In genomic region chr16:85048921-85049562, GRCh38 we compare ENCODE assay signal across 27 cellular contexts. TPM values are rescaled to one million over a fixed set of nuclear protein-coding genes. Genes with fewer than 3 reads are reported as not detected.
DNase-seq lines count a peak whose midpoint lies in the region; ATAC-seq and TF ChIP-seq lines count a peak whose summit lies in the region.
"Had no signal": no experiment of that assay in that cellular context is flagged by ENCODE, and none has a peak within 500 bp of the region (broad histone marks: within the 10 kb centered on the region; RNA-seq: fewer than 3 reads in every experiment).

No MANE protein-coding gene starts in this region.

- DNase-seq in natural killer cell treated with Interleukin-12 subunit alpha and Interleukin-12 subunit beta and Interleukin-15 and Interleukin-18, amount 100 ng/mL, for 72 hours (ENCODE audit: low spot score): peak; percentile 57
- DNase-seq in natural killer cell: no peak
- no peak for DNase-seq in T-helper 17 cell
- DNase-seq in myocyte (ENCODE audit: low read depth): peak; percentile 50
- no peak for DNase-seq in nephron progenitor cell
- no peak for DNase-seq in hippocampal formation (lab: John Stamatoyannopoulos, UW)
- no peak for DNase-seq in NK-92 (lab: John Stamatoyannopoulos, UW; ENCODE audit: unreplicated experiment)
- DNase-seq: activated CD4-positive, alpha-beta memory T cell treated with anti-CD3 and anti-CD28 coated beads, Interleukin-2, amount 10 ng/mL, durations not matched to agents 7 days and 5 days; activated gamma-delta T cell; activated naive CD8-positive, alpha-beta T cell treated with anti-CD3 and anti-CD28 coated beads, Interleukin-2, amount 50 U/mL, for 24 hours; activated T-cell treated with anti-CD3 and anti-CD28 coated beads for 4 hours; effector memory CD4-positive, alpha-beta T cell; foreskin keratinocyte; Kasumi-1; left lung; MV-4-11; NCI-H2081; NCI-H226; NCI-H82; SIG-M5; stimulated activated CD8-positive, alpha-beta memory T cell treated with anti-CD3 and anti-CD28 coated beads, Interleukin-4, amount 100 ng/mL, for 48 hours; SW 1271; upper lobe of right lung had no signal

- no peaks in the 10 kb centered on the region for H3K9me3 ChIP-seq in T-helper 17 cell (ENCODE audit: control insufficient read depth, low read length, poor library complexity, severe bottlenecking)
- H3K9me3 ChIP-seq: left lung, upper lobe of right lung had no signal

- no peak overlapping the region for H3K27ac Mint-ChIP-seq in natural killer cell treated with Interleukin-12 subunit alpha and Interleukin-12 subunit beta and Interleukin-15 and Interleukin-18, amount 100 ng/mL, for 72 hours
- no peak overlapping the region for H3K27ac Mint-ChIP-seq in natural killer cell
- H3K27ac Mint-ChIP-seq in T-helper 17 cell: no peak overlapping the region
- H3K27ac Mint-ChIP-seq in nephron progenitor cell: no peak overlapping the region
- H3K27ac Mint-ChIP-seq: activated CD4-positive, alpha-beta memory T cell treated with anti-CD3 and anti-CD28 coated beads, Interleukin-2, amount 10 ng/mL, durations not matched to agents 7 days and 5 days; activated naive CD8-positive, alpha-beta T cell treated with anti-CD3 and anti-CD28 coated beads, Interleukin-2, amount 50 U/mL, for 24 hours; B cell; nephron had no signal

- H3K27me3 Mint-ChIP-seq in natural killer cell treated with Interleukin-12 subunit alpha and Interleukin-12 subunit beta and Interleukin-15 and Interleukin-18, amount 100 ng/mL, for 72 hours: peaks cover 0 to 18% of the 10 kb centered on the region in 2 donors
- peaks cover 7 to 26% of the 10 kb centered on the region in 2 donors for H3K27me3 Mint-ChIP-seq in natural killer cell (ENCODE audit: low read depth in 2 of 2)
- H3K27me3 Mint-ChIP-seq in T-helper 17 cell: no peaks in the 10 kb centered on the region
- H3K27me3 Mint-ChIP-seq in nephron progenitor cell (ENCODE audit: low read depth, poor library complexity): peaks cover 13% of the 10 kb centered on the region
- H3K27me3 Mint-ChIP-seq: activated naive CD8-positive, alpha-beta T cell treated with anti-CD3 and anti-CD28 coated beads, Interleukin-2, amount 50 U/mL, for 24 hours had no signal

- peaks cover 4 to 5% of the 10 kb centered on the region in 2 donors for H3K4me1 Mint-ChIP-seq in natural killer cell treated with Interleukin-12 subunit alpha and Interleukin-12 subunit beta and Interleukin-15 and Interleukin-18, amount 100 ng/mL, for 72 hours (ENCODE audit: low read depth in 2 of 2)
- H3K4me1 Mint-ChIP-seq in natural killer cell: peaks cover 0 to 8% of the 10 kb centered on the region in 2 donors
- peaks cover 24% of the 10 kb centered on the region for H3K4me1 Mint-ChIP-seq in T-helper 17 cell
- H3K4me1 Mint-ChIP-seq in nephron progenitor cell: peaks cover 45% of the 10 kb centered on the region
- H3K4me1 Mint-ChIP-seq: activated CD4-positive, alpha-beta memory T cell treated with anti-CD3 and anti-CD28 coated beads, Interleukin-2, amount 10 ng/mL, durations not matched to agents 7 days and 5 days; B cell had no signal

- no peaks in the 10 kb centered on the region for H3K36me3 Mint-ChIP-seq in natural killer cell treated with Interleukin-12 subunit alpha and Interleukin-12 subunit beta and Interleukin-15 and Interleukin-18, amount 100 ng/mL, for 72 hours
- H3K36me3 Mint-ChIP-seq in natural killer cell (no peaks in the 10 kb centered on the region), T-helper 17 cell (ENCODE audit: low read depth) (peaks cover 4% of the 10 kb centered on the region), nephron progenitor cell (ENCODE audit: low read depth) (peaks cover 4% of the 10 kb centered on the region)

- TF ChIP-seq CTCF in natural killer cell (IDR thresholded peaks at IDR 0.05) (no peak), nephron progenitor cell (IDR thresholded peaks at IDR 0.05) (no peak)

- ATAC-seq in natural killer cell treated with Interleukin-12 subunit alpha and Interleukin-12 subunit beta and Interleukin-15 and Interleukin-18, amount 100 ng/mL, for 72 hours: peak in 1 of 2 donors; percentile 40
- no peak for ATAC-seq in natural killer cell
- ATAC-seq in T-helper 17 cell: no peak
- ATAC-seq in GM18858 (IDR thresholded peaks at IDR 0.05; ENCODE audit: unreplicated experiment): no peak
- ATAC-seq: activated CD4-positive, CD25-positive, alpha-beta regulatory T cell treated with anti-CD3 and anti-CD28 coated beads, Interleukin-2, amount 50 U/mL, for 24 hours; activated naive CD8-positive, alpha-beta T cell treated with anti-CD3 and anti-CD28 coated beads, Interleukin-2, amount 50 U/mL, for 24 hours; foreskin keratinocyte; left lung; upper lobe of right lung had no signal

- H3K9me3 Mint-ChIP-seq in natural killer cell treated with Interleukin-12 subunit alpha and Interleukin-12 subunit beta and Interleukin-15 and Interleukin-18, amount 100 ng/mL, for 72 hours: no peaks in the 10 kb centered on the region
- no peaks in the 10 kb centered on the region for H3K9me3 Mint-ChIP-seq in natural killer cell
- H3K9me3 Mint-ChIP-seq in nephron progenitor cell: no peaks in the 10 kb centered on the region
- H3K9me3 Mint-ChIP-seq: activated CD4-positive, alpha-beta memory T cell treated with anti-CD3 and anti-CD28 coated beads, Interleukin-2, amount 10 ng/mL, durations not matched to agents 7 days and 5 days; activated naive CD8-positive, alpha-beta T cell treated with anti-CD3 and anti-CD28 coated beads, Interleukin-2, amount 50 U/mL, for 24 hours; nephron had no signal

- intact Hi-C loops in natural killer cell (cut with micrococcal nuclease): no loop called here

- no peak overlapping the region for H3K4me3 Mint-ChIP-seq in natural killer cell treated with Interleukin-12 subunit alpha and Interleukin-12 subunit beta and Interleukin-15 and Interleukin-18, amount 100 ng/mL, for 72 hours
- H3K4me3 Mint-ChIP-seq in natural killer cell: no peak overlapping the region
- peak overlapping the region; percentile 31 for H3K4me3 Mint-ChIP-seq in T-helper 17 cell
- no peak overlapping the region for H3K4me3 Mint-ChIP-seq in nephron progenitor cell
- H3K4me3 Mint-ChIP-seq: activated CD4-positive, alpha-beta memory T cell treated with anti-CD3 and anti-CD28 coated beads, Interleukin-2, amount 10 ng/mL, durations not matched to agents 7 days and 5 days; activated naive CD8-positive, alpha-beta T cell treated with anti-CD3 and anti-CD28 coated beads, Interleukin-2, amount 50 U/mL, for 24 hours; B cell; nephron had no signal

RNA-seq across cellular contexts. Expression of gene KIAA0513, which starts 21.4 kb away (rescaled TPM):
- total RNA-seq in natural killer cell treated with Interleukin-12 subunit alpha and Interleukin-12 subunit beta and Interleukin-15 and Interleukin-18, amount 100 ng/mL, for 72 hours: 1 to 10 TPM; 3.3 to 3.6 TPM
- total RNA-seq in natural killer cell: 10 to 100 TPM in 2 of 3 donors, 1 to 10 TPM in 1; 7.9 to 17.7 (median 12.1) TPM
- total RNA-seq in T-helper 17 cell: 10 to 100 TPM in 1 of 2 donors, 1 to 10 TPM in 1; 8.1 to 35.0 TPM
- 11.9 and 17.9 TPM in 2 replicates for total RNA-seq in myocyte
- 11.4 TPM for polyA plus RNA-seq in myocyte (2012)

RNA-seq across cellular contexts. Expression of gene ZDHHC7, which starts 37.7 kb away (rescaled TPM):
- total RNA-seq in natural killer cell treated with Interleukin-12 subunit alpha and Interleukin-12 subunit beta and Interleukin-15 and Interleukin-18, amount 100 ng/mL, for 72 hours: 10 to 100 TPM; 28.5 to 43.9 TPM
- 10 to 100 TPM; 37.9 to 64.9 (median 45.2) TPM for total RNA-seq in natural killer cell
- total RNA-seq in T-helper 17 cell: 10 to 100 TPM; 35.4 to 46.6 TPM
- total RNA-seq in myocyte: 54.7 and 75.7 TPM in 2 replicates
- 51.5 TPM for polyA plus RNA-seq in myocyte (2012)

Comparison
In these comparisons a context has a peak if more than half of its experiments do, and no peak if none do; other contexts are left out.
1. DNase-seq: peak in natural killer cell treated with Interleukin-12 subunit alpha and Interleukin-12 subunit beta and Interleukin-15 and Interleukin-18, amount 100 ng/mL, for 72 hours (single experiment) and myocyte (single experiment); none in natural killer cell (single experiment), T-helper 17 cell (0 of 3), nephron progenitor cell (single experiment), hippocampal formation (0 of 2) and NK-92 (single experiment).